1 cellular context compared by ENCODE assay signal in genomic region chr6:3053231-3053508, GRCh38.
TF ChIP-seq lines count a peak whose summit lies in the region.

No MANE protein-coding gene starts in this region.

TF ChIP-seq in IMR-90, 13 proteins besides CTCF, POLR2A, EP300 and RAD21 (continued from another document):
- TF ChIP-seq USF2 (IDR thresholded peaks at IDR 0.05; ENCODE audit: low read depth, low read length) (no peak), RCOR1 (IDR thresholded peaks at IDR 0.05; ENCODE audit: insufficient replicate concordance, low read length) (no peak), SMC3 (IDR thresholded peaks at IDR 0.05; ENCODE audit: low read depth, low read length) (no peak), MAZ (IDR thresholded peaks at IDR 0.05; ENCODE audit: borderline replicate concordance, low read depth, low read length) (no peak), CEBPB (IDR thresholded peaks at IDR 0.05; ENCODE audit: low read depth, low read length) (no peak), BHLHE40 (IDR thresholded peaks at IDR 0.05; ENCODE audit: low read depth, low read length) (no peak), CHD1 (IDR thresholded peaks at IDR 0.05; ENCODE audit: low read depth, low read length) (no peak)
